In the genomic region with DNA sequence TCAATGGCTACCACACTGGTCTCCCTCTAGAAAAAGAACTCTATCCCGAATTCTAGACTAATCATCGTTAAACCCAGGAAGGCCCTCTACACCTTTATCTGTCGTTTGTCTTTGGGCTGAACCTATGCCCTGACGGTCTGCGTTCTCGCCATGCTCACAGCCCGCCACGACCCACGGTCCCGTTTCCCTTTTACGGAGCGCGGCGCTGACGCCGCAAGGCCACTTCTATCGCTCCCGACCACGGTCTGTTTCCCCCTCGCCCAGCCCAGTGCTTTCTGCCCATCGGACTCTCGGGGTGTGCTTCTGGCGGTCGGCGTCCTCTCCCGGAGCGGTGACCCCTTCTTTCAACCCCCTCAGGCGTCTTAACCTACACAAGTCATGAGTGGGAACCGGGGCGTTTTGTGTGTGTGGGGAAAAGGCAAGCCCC, we compare ENCODE assay signal across 8 cellular contexts. TPM values are rescaled to one million over a fixed set of nuclear protein-coding genes. Genes with fewer than 3 reads are reported as not detected.
A peak's percentile ranks its signal among the peaks of the same experiment; 100 is the strongest.
DNase-seq lines count a peak whose midpoint lies in the region; ATAC-seq and TF ChIP-seq lines count a peak whose summit lies in the region.

No MANE protein-coding gene starts in this region.

- TF ChIP-seq CTCF in AG09309 (IDR thresholded peaks at IDR 0.05; ENCODE audit: control insufficient read depth, insufficient read depth, low read depth, low read length, missing control alignments): no peak
- no peak for TF ChIP-seq CTCF in RWPE1 (conservative IDR thresholded peaks at IDR 0.05; ENCODE audit: low read depth)
- TF ChIP-seq CTCF in glutamatergic neuron (IDR thresholded peaks at IDR 0.05; ENCODE audit: partially characterized antibody, unreplicated experiment): no peak
- no peak for TF ChIP-seq CTCF in osteocyte (IDR thresholded peaks at IDR 0.05)

- under 1% methylated on average over 30 of the region's 30 CpGs for WGBS in urinary bladder

- CTCF ChIA-PET in RWPE1 (lab: Yijun Ruan, JAX): interaction anchor here (0.6 to 2.2 kb wide), 20 partner anchors 9 to 840 kb away, joined by 3 to 20 read pairs (median 4); a partner anchor contains a TSS
- CTCF ChIA-PET in activated naive CD4-positive, alpha-beta T cell treated with anti-CD3 and anti-CD28 coated beads, Interleukin-2, amount 10 ng/mL, durations not matched to agents 7 days and 5 days (lab: Charles Lee): interaction anchor here (1.1 to 2.0 kb wide), 16 partner anchors 8 to 178 kb away, joined by 3 to 10 read pairs (median 4); a partner anchor contains a TSS

- ATAC-seq in GM19043 (IDR thresholded peaks at IDR 0.05; ENCODE audit: low read depth, unreplicated experiment) (peak; percentile 27), HG03342 (IDR thresholded peaks at IDR 0.05; ENCODE audit: unreplicated experiment) (peak; percentile 29)

- no peak for DNase-seq in AG09309 (ENCODE audit: low read depth)
- DNase-seq in RWPE1 (ENCODE audit: low spot score): peak; percentile 32
- peak; percentile 61 for DNase-seq in activated naive CD4-positive, alpha-beta T cell treated with anti-CD3 and anti-CD28 coated beads, Interleukin-2, amount 10 ng/mL, durations not matched to agents 7 days and 5 days
- DNase-seq in glutamatergic neuron: peak; percentile 61
- no peak for DNase-seq in osteocyte (ENCODE audit: extremely low spot score, unreplicated experiment)

- no peaks in the 10 kb centered on the region for H3K27me3 Mint-ChIP-seq in activated naive CD4-positive, alpha-beta T cell treated with anti-CD3 and anti-CD28 coated beads, Interleukin-2, amount 10 ng/mL, durations not matched to agents 7 days and 5 days
- H3K27me3 Mint-ChIP-seq in glutamatergic neuron (ENCODE audit: unreplicated experiment): peaks cover 10% of the 10 kb centered on the region
- H3K27me3 Mint-ChIP-seq in osteocyte (ENCODE audit: unreplicated experiment): no peaks in the 10 kb centered on the region

- H3K4me3 ChIP-seq in AG09309 (ENCODE audit: control insufficient read depth, low read depth, low read length): peak overlapping the region; percentile 89
- H3K4me3 ChIP-seq in urinary bladder (ENCODE audit: low read depth, low read length): peak overlapping the region; percentile 88

- H3K9me3 Mint-ChIP-seq in activated naive CD4-positive, alpha-beta T cell treated with anti-CD3 and anti-CD28 coated beads, Interleukin-2, amount 10 ng/mL, durations not matched to agents 7 days and 5 days: no peaks in the 10 kb centered on the region
- H3K9me3 Mint-ChIP-seq in glutamatergic neuron (ENCODE audit: unreplicated experiment) (no peaks in the 10 kb centered on the region), osteocyte (ENCODE audit: unreplicated experiment) (no peaks in the 10 kb centered on the region)

- H3K36me3 Mint-ChIP-seq in activated naive CD4-positive, alpha-beta T cell treated with anti-CD3 and anti-CD28 coated beads, Interleukin-2, amount 10 ng/mL, durations not matched to agents 7 days and 5 days: peaks cover 22% of the 10 kb centered on the region
- no peaks in the 10 kb centered on the region for H3K36me3 Mint-ChIP-seq in glutamatergic neuron (ENCODE audit: unreplicated experiment)
- H3K36me3 Mint-ChIP-seq in osteocyte (ENCODE audit: unreplicated experiment): no peaks in the 10 kb centered on the region

- H3K36me3 ChIP-seq in urinary bladder (ENCODE audit: insufficient read depth): peaks cover 3% of the 10 kb centered on the region

- no peaks in the 10 kb centered on the region for H3K4me1 ChIP-seq in urinary bladder (ENCODE audit: insufficient read depth)

- peak overlapping the region; percentile 92 for H3K27ac ChIP-seq in RWPE1
- peak overlapping the region; percentile 99 for H3K27ac ChIP-seq in urinary bladder (ENCODE audit: low read depth)

- peak overlapping the region; percentile 98 for H3K4me3 Mint-ChIP-seq in activated naive CD4-positive, alpha-beta T cell treated with anti-CD3 and anti-CD28 coated beads, Interleukin-2, amount 10 ng/mL, durations not matched to agents 7 days and 5 days
- H3K4me3 Mint-ChIP-seq in glutamatergic neuron (ENCODE audit: unreplicated experiment): peak overlapping the region; percentile 99
- peak overlapping the region; percentile 92 for H3K4me3 Mint-ChIP-seq in osteocyte (ENCODE audit: unreplicated experiment)

- POLR2A ChIA-PET in RWPE1 (lab: Yijun Ruan, JAX; ENCODE audit: low non-redundant PET): interaction anchor here (1.2 kb wide), 1 partner anchor 136 kb away, joined by 3 read pairs; a partner anchor contains a TSS

- H3K27ac Mint-ChIP-seq in activated naive CD4-positive, alpha-beta T cell treated with anti-CD3 and anti-CD28 coated beads, Interleukin-2, amount 10 ng/mL, durations not matched to agents 7 days and 5 days: peak overlapping the region; percentile 97
- peak overlapping the region; percentile 96 for H3K27ac Mint-ChIP-seq in glutamatergic neuron (ENCODE audit: unreplicated experiment)
- peak overlapping the region; percentile 91 for H3K27ac Mint-ChIP-seq in osteocyte (ENCODE audit: unreplicated experiment)

- H3K4me1 Mint-ChIP-seq in activated naive CD4-positive, alpha-beta T cell treated with anti-CD3 and anti-CD28 coated beads, Interleukin-2, amount 10 ng/mL, durations not matched to agents 7 days and 5 days: peaks cover 43% of the 10 kb centered on the region
- H3K4me1 Mint-ChIP-seq in glutamatergic neuron (ENCODE audit: low read depth, unreplicated experiment): peaks cover 4% of the 10 kb centered on the region
- peaks cover 12% of the 10 kb centered on the region for H3K4me1 Mint-ChIP-seq in osteocyte (ENCODE audit: unreplicated experiment)

RNA-seq across cellular contexts. Expression of a gene that starts 1.0 kb away (rescaled TPM):
- total RNA-seq in glutamatergic neuron (ENCODE audit: unreplicated experiment) (10.4 TPM), osteocyte (5.5 and 5.9 TPM in 2 replicates), urinary bladder (5.4 TPM)
- 6.7 TPM for polyA plus RNA-seq in urinary bladder

Comparison
In these comparisons a context has a peak if more than half of its experiments do, and no peak if none do; other contexts are left out.
1. DNase-seq: peak in RWPE1 (single experiment), activated naive CD4-positive, alpha-beta T cell treated with anti-CD3 and anti-CD28 coated beads, Interleukin-2, amount 10 ng/mL, durations not matched to agents 7 days and 5 days (single experiment) and glutamatergic neuron (single experiment); none in AG09309 (single experiment) and osteocyte (single experiment).
2. Peak in every context shown above with its lines, with median percentiles within 50 percentile points of each other: H3K27ac Mint-ChIP-seq and H3K4me3 Mint-ChIP-seq.